ENCODE assay signal across 1 cellular context in the genomic region with DNA sequence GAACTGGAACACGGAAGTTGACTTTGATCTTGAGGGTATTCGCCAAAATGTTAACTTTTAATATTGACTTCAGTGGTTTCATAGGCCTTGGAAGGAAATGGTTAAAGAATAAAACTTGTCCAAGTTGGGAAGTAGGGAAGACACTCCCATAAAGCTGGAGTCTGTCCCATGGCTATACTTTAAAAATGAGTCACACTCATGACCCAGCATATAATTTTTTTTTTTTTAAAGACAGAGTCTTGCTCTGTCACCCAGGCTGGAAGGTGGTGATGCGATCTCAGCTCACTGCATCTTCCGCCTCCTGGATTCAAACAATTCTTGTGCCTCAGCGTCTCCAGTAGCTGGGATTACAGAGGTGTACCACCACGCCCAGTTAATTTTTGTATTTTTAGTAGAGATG.
TF ChIP-seq lines count a peak whose summit lies in the region.

No MANE protein-coding gene starts in this region.

TF ChIP-seq in A549, 52 proteins besides CTCF, POLR2A, EP300 and RAD21 (continued from another document):
- TF ChIP-seq NFE2L2 (conservative IDR thresholded peaks at IDR 0.05; ENCODE audit: low read length), result 0 out of 2 replicates have a peak, but pooled peaks have one; percentile 15
